1 cellular context compared by ENCODE assay signal in the genomic region with DNA sequence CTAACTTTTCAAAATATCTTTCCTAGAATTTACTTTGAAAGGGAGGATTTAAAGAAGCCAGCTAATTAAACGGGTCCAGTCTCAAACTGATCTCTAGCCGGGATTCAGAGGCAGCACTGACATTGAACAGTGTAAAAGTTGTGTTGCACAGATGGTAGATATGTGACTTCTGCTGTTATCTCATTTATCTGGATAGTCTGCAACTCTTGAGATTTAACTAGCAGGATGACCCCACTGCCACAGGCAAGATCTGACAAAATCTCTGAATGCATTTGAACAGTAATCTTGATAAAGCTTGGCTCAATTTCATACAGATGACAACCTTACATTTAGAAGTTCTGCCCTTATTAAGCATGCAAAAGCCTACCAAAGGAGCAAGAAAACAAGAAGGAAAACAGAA.
TF ChIP-seq lines count a peak whose summit lies in the region.

No MANE protein-coding gene starts in this region.

TF ChIP-seq in HEK293, 187 proteins besides CTCF, POLR2A, EP300 and RAD21 (continued from another document):
- no peak for TF ChIP-seq ZNF777 (tag by site-specific recombination; IDR thresholded peaks at IDR 0.05; ENCODE audit: borderline replicate concordance)
- TF ChIP-seq ZBTB20 (tag by site-specific recombination; IDR thresholded peaks at IDR 0.05), result no peak
- no peak for TF ChIP-seq ZNF404 (tag by site-specific recombination; IDR thresholded peaks at IDR 0.05)
- no peak for TF ChIP-seq HOXD13 (CRISPR knock-in tag; IDR thresholded peaks at IDR 0.05; ENCODE audit: borderline replicate concordance)
- TF ChIP-seq OVOL3 (tag by site-specific recombination; IDR thresholded peaks at IDR 0.05), result no peak
- TF ChIP-seq MEIS1 (CRISPR knock-in tag; IDR thresholded peaks at IDR 0.05; ENCODE audit: borderline replicate concordance), result no peak
- TF ChIP-seq GLI4 (tag by site-specific recombination; IDR thresholded peaks at IDR 0.05), result no peak
- TF ChIP-seq ZNF664 (tag by site-specific recombination; IDR thresholded peaks at IDR 0.05), result no peak
- no peak for TF ChIP-seq WT1 (tag by site-specific recombination; IDR thresholded peaks at IDR 0.05)
- TF ChIP-seq ZNF555 (tag by site-specific recombination; conservative IDR thresholded peaks at IDR 0.05), result no peak
TF ChIP-seq in HEK293: peak in this region for 0.
